18 cellular contexts compared by ENCODE assay signal in genomic region chr4:150283689-150284088, GRCh38.
DNase-seq lines count a peak whose midpoint lies in the region; ATAC-seq and TF ChIP-seq lines count a peak whose summit lies in the region.
"Had no signal": no experiment of that assay in that cellular context is flagged by ENCODE, and none has a peak within 500 bp of the region (broad histone marks: within the 10 kb centered on the region; RNA-seq: fewer than 3 reads in every experiment).

No MANE protein-coding gene starts in this region.

- peak overlapping the region; percentile 77 for H3K4me3 Mint-ChIP-seq in HFFc6
- H3K4me3 Mint-ChIP-seq: CD14-positive monocyte had no signal

- intact Hi-C loops in Right ventricle myocardium superior (cut with DNase I) = no loop called here

- no peaks in the 10 kb centered on the region for H3K9me3 Mint-ChIP-seq in HFFc6
- H3K9me3 Mint-ChIP-seq: CD14-positive monocyte had no signal

- H3K27ac Mint-ChIP-seq in HFFc6 = peak overlapping the region; percentile 98
- H3K27ac Mint-ChIP-seq: progenitor cell of endocrine pancreas had no signal

- no peak for TF ChIP-seq CTCF in HFFc6 (IDR thresholded peaks at IDR 0.05)

- ATAC-seq in GM21619 (IDR thresholded peaks at IDR 0.05; ENCODE audit: unreplicated experiment) (no peak), GM19351 (IDR thresholded peaks at IDR 0.05; ENCODE audit: unreplicated experiment) (no peak), Right ventricle myocardium superior (ENCODE audit: poor library complexity) (no peak)
- ATAC-seq: esophagus mucosa, mucosa of descending colon had no signal

- H3K36me3 Mint-ChIP-seq in HFFc6 (ENCODE audit: low read depth) = no peaks in the 10 kb centered on the region; the same call in 1 of the 2 replicates

- H3K4me1 Mint-ChIP-seq in HFFc6 (ENCODE audit: low read depth) = peaks cover 81% of the 10 kb centered on the region

- DNase-seq in AG08395 (ENCODE audit: low spot score) (peak; percentile 85), HFFc6 (peak; percentile 96), astrocyte of the hippocampus (ENCODE audit: low read depth, low spot score) (peak; percentile 80), kidney glomerular epithelial cell (lab: John Stamatoyannopoulos, UW) (peak; percentile 59), middle frontal gyrus (ENCODE audit: extremely low spot score, low spot score) (no peak), Right ventricle myocardium superior (no peak)
- DNase-seq: activated CD4-positive, alpha-beta T cell treated with anti-CD3 and anti-CD28 coated beads for 4 hours; cerebellar nuclear complex; GF-D8; mucosa of descending colon; NCI-H2029; stimulated activated CD4-positive, alpha-beta T cell treated with anti-CD3 and anti-CD28 coated beads, Interleukin-2, amount 100 ng/mL, for 24 hours; SW 1271 had no signal

- H3K27me3 Mint-ChIP-seq in HFFc6 (ENCODE audit: insufficient read depth) = peaks cover 7% of the 10 kb centered on the region
- H3K27me3 Mint-ChIP-seq: progenitor cell of endocrine pancreas had no signal

Comparison
In these comparisons a context has a peak if more than half of its experiments do, and no peak if none do; other contexts are left out.
1. DNase-seq: peak in AG08395 (single experiment), HFFc6 (single experiment), astrocyte of the hippocampus (single experiment) and kidney glomerular epithelial cell (single experiment); none in middle frontal gyrus (single experiment) and Right ventricle myocardium superior (single experiment).